In genomic region chr4:130542953-130543352, GRCh38 we compare ENCODE assay signal across 25 cellular contexts.
"Had no signal": no experiment of that assay in that cellular context is flagged by ENCODE, and none has a peak within 500 bp of the region (broad histone marks: within the 10 kb centered on the region; RNA-seq: fewer than 3 reads in every experiment).

No MANE protein-coding gene starts in this region.

- H3K4me1 ChIP-seq: left ventricle myocardium inferior, pancreas, psoas muscle, right atrium auricular region, upper lobe of left lung had no signal

- H3K4me3 ChIP-seq: hepatocyte, left ventricle myocardium inferior, pancreas, psoas muscle, right atrium auricular region, upper lobe of left lung had no signal

- H3K4me3 Mint-ChIP-seq: activated B cell treated with CpG ODN at 0.5 μM for 24 hours; activated CD4-positive, alpha-beta T cell treated with anti-CD3 and anti-CD28 coated beads for 36 hours; activated naive CD8-positive, alpha-beta T cell treated with anti-CD3 and anti-CD28 coated beads for 36 hours; activated T-cell treated with anti-CD3 and anti-CD28 coated beads, Interleukin-2, amount 50 U/mL, for 24 hours; activated T-helper 17 cell treated with anti-CD3 and anti-CD28 coated beads, Interleukin-2, amount 50 U/mL, for 72 hours; natural killer cell had no signal

- FAIRE-seq: astrocyte, pancreas had no signal

- H3K27ac ChIP-seq: hepatocyte, left ventricle myocardium inferior, pancreas, psoas muscle, right atrium auricular region, upper lobe of left lung had no signal

- H3K9me3 Mint-ChIP-seq: activated naive CD8-positive, alpha-beta T cell treated with anti-CD3 and anti-CD28 coated beads for 36 hours; activated T-cell treated with anti-CD3 and anti-CD28 coated beads, Interleukin-2, amount 50 U/mL, for 24 hours had no signal

- ATAC-seq: activated CD4-positive, alpha-beta T cell treated with anti-CD3 and anti-CD28 coated beads for 36 hours; activated T-helper 17 cell treated with anti-CD3 and anti-CD28 coated beads, Interleukin-2, amount 50 U/mL, for 72 hours; natural killer cell; pancreas; psoas muscle had no signal

- H3K4me2 ChIP-seq: hepatocyte had no signal

- H3K27me3 Mint-ChIP-seq: activated B cell treated with CpG ODN at 0.5 μM for 24 hours; activated CD4-positive, alpha-beta T cell treated with anti-CD3 and anti-CD28 coated beads for 36 hours; activated naive CD8-positive, alpha-beta T cell treated with anti-CD3 and anti-CD28 coated beads for 36 hours; activated T-cell treated with anti-CD3 and anti-CD28 coated beads, Interleukin-2, amount 50 U/mL, for 24 hours; activated T-helper 17 cell treated with anti-CD3 and anti-CD28 coated beads, Interleukin-2, amount 50 U/mL, for 72 hours had no signal

- H3K27me3 ChIP-seq: hepatocyte, pancreas, right atrium auricular region, upper lobe of left lung had no signal

- H3K36me3 ChIP-seq: left ventricle myocardium inferior, pancreas, right atrium auricular region, upper lobe of left lung had no signal

- H3K79me2 ChIP-seq: hepatocyte had no signal

- H3K9me3 ChIP-seq: pancreas, psoas muscle, right atrium auricular region, upper lobe of left lung had no signal

- H3K4me1 Mint-ChIP-seq: activated B cell treated with CpG ODN at 0.5 μM for 24 hours; activated CD4-positive, alpha-beta T cell treated with anti-CD3 and anti-CD28 coated beads for 36 hours; activated naive CD8-positive, alpha-beta T cell treated with anti-CD3 and anti-CD28 coated beads for 36 hours; activated T-helper 17 cell treated with anti-CD3 and anti-CD28 coated beads, Interleukin-2, amount 50 U/mL, for 72 hours; natural killer cell had no signal

- H3K27ac Mint-ChIP-seq: activated B cell treated with CpG ODN at 0.5 μM for 24 hours; activated CD4-positive, alpha-beta T cell treated with anti-CD3 and anti-CD28 coated beads for 36 hours; activated naive CD8-positive, alpha-beta T cell treated with anti-CD3 and anti-CD28 coated beads for 36 hours; activated T-cell treated with anti-CD3 and anti-CD28 coated beads, Interleukin-2, amount 50 U/mL, for 24 hours; activated T-helper 17 cell treated with anti-CD3 and anti-CD28 coated beads, Interleukin-2, amount 50 U/mL, for 72 hours; natural killer cell had no signal

- H3K36me3 Mint-ChIP-seq: activated naive CD8-positive, alpha-beta T cell treated with anti-CD3 and anti-CD28 coated beads for 36 hours; natural killer cell had no signal

- H2AFZ ChIP-seq: hepatocyte had no signal

- DNase-seq: activated B cell treated with CpG ODN at 0.5 μM for 24 hours; activated CD4-positive, alpha-beta T cell treated with anti-CD3 and anti-CD28 coated beads for 36 hours; activated CD4-positive, alpha-beta T cell treated with anti-CD3 and anti-CD28 coated beads, Interleukin-2, amount 50 U/mL, for 4 hours; activated CD8-positive, alpha-beta memory T cell treated with anti-CD3 and anti-CD28 coated beads for 24 hours; activated CD8-positive, alpha-beta memory T cell treated with anti-CD3 and anti-CD28 coated beads, Interleukin-2, amount 50 U/mL, for 4 hours; activated naive CD8-positive, alpha-beta T cell treated with anti-CD3 and anti-CD28 coated beads for 36 hours; activated T-cell treated with anti-CD3 and anti-CD28 coated beads, Interleukin-2, amount 50 U/mL, for 24 hours; central memory CD4-positive, alpha-beta T cell; effector memory CD4-positive, alpha-beta T cell; foreskin melanocyte; glutamatergic neuron; kidney glomerular epithelial cell; left ventricle myocardium inferior; midbrain; natural killer cell; pancreas; psoas muscle; stimulated activated CD4-positive, alpha-beta T cell treated with anti-CD3 and anti-CD28 coated beads, Interleukin-4, amount 100 ng/mL, for 24 hours; stimulated activated naive CD4-positive, alpha-beta T cell treated with Interleukin-2 at 50 U/mL for 16 hours; T-helper 9 cell; upper lobe of left lung had no signal
